In the genomic region with DNA sequence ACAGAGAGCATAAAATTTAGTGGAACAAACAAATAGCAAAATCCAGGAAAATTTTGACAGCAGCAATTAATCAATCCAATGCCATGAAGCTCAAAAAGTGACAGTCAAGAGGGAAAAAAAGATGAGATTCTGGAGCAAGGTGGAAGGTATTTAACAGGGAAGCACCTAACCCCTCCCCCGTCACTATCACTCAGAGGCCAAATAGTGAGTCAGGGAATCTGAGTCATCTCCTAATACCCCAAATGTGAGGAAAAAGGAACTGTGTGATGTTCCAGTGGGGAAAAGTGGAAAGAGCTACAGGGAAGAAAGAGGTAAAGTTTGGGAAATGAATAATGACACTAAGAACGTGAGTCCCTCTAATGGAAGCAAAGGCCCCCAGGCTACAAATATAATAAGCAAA, we compare ENCODE assay signal across 28 cellular contexts.
DNase-seq lines count a peak whose midpoint lies in the region; ATAC-seq and TF ChIP-seq lines count a peak whose summit lies in the region.
"Had no signal": no experiment of that assay in that cellular context is flagged by ENCODE, and none has a peak within 500 bp of the region (broad histone marks: within the 10 kb centered on the region; RNA-seq: fewer than 3 reads in every experiment).

No MANE protein-coding gene starts in this region.

- no TSS peak for BruUV-seq in MCF 10A (replicated peaks; lab: Mats Ljungman, UMichigan)

- POLR2A ChIA-PET in MCF 10A (lab: Yijun Ruan, JAX): no interaction called here

- TF ChIP-seq POLR2A in breast epithelium (IDR thresholded peaks at IDR 0.05): no peak

- H3K27me3 Mint-ChIP-seq in MCF 10A (ENCODE audit: insufficient read depth, unreplicated experiment): no peaks in the 10 kb centered on the region

- H3K36me3 ChIP-seq in breast epithelium: no peaks in the 10 kb centered on the region
- H3K36me3 ChIP-seq in RWPE2 (ENCODE audit: low read depth): no peaks in the 10 kb centered on the region
- H3K36me3 ChIP-seq: brain microvascular endothelial cell, right lobe of liver, SJSA1, upper lobe of right lung had no signal

- CTCF ChIA-PET in MCF 10A (lab: Yijun Ruan, JAX): interaction anchor here (0.6 to 1.1 kb wide), 3 partner anchors 9 to 626 kb away, joined by 3 to 4 read pairs (median 3); no protein-coding TSS in a partner anchor

- no peaks in the 10 kb centered on the region for H3K9me3 Mint-ChIP-seq in MCF 10A (ENCODE audit: unreplicated experiment)
- H3K9me3 Mint-ChIP-seq: activated naive CD4-positive, alpha-beta T cell treated with anti-CD3 and anti-CD28 coated beads for 36 hours; activated T-helper 1 cell treated with anti-CD3 and anti-CD28 coated beads, Interleukin-12 subunit alpha, Interleukin-12 subunit beta, Interleukin-2, Interleukin-4 antibody, amounts not matched to agents 30 ng/mL and 10 ng/mL and 1 ng/mL, durations not matched to agents 14 hours and 24 hours and 36 hours; CD4-positive, alpha-beta memory T cell had no signal

- no peak overlapping the region for H3K27ac Mint-ChIP-seq in MCF 10A (ENCODE audit: low read depth, unreplicated experiment)
- H3K27ac Mint-ChIP-seq: activated naive CD4-positive, alpha-beta T cell treated with anti-CD3 and anti-CD28 coated beads for 36 hours; activated T-helper 1 cell treated with anti-CD3 and anti-CD28 coated beads, Interleukin-12 subunit alpha, Interleukin-12 subunit beta, Interleukin-2, Interleukin-4 antibody, amounts not matched to agents 30 ng/mL and 10 ng/mL and 1 ng/mL, durations not matched to agents 14 hours and 24 hours and 36 hours; CD4-positive, alpha-beta memory T cell had no signal

- intact Hi-C loops in MCF 10A (cut with micrococcal nuclease) (no loop called here), breast epithelium (cut with DNase I; ENCODE audit: low total_unique reads) (loop anchor here (5.0 kb wide), 1 partner anchor 1353 kb away; no protein-coding TSS in a partner anchor)

- no peak for TF ChIP-seq CTCF in MCF 10A (IDR thresholded peaks at IDR 0.05; ENCODE audit: unreplicated experiment)
- no peak for TF ChIP-seq CTCF in breast epithelium (IDR thresholded peaks at IDR 0.05)
- no peak for TF ChIP-seq CTCF in RWPE2 (IDR thresholded peaks at IDR 0.05; ENCODE audit: poor library complexity, severe bottlenecking)

- H3K27me3 ChIP-seq in breast epithelium (no peaks in the 10 kb centered on the region), RWPE2 (ENCODE audit: insufficient read depth, poor library complexity, severe bottlenecking) (no peaks in the 10 kb centered on the region)
- H3K27me3 ChIP-seq: brain microvascular endothelial cell, right lobe of liver, SJSA1, upper lobe of right lung had no signal

- H3K36me3 Mint-ChIP-seq in MCF 10A (ENCODE audit: insufficient read depth, unreplicated experiment): no peaks in the 10 kb centered on the region
- H3K36me3 Mint-ChIP-seq: CD4-positive, alpha-beta memory T cell had no signal

- peak; percentile 58 for DNase-seq in MCF 10A (ENCODE audit: unreplicated experiment)
- DNase-seq in breast epithelium (ENCODE audit: low spot score in 2 of 2): no peak
- DNase-seq in RWPE2 (ENCODE audit: low spot score): no peak
- DNase-seq in glomerular visceral epithelial cell (ENCODE audit: extremely low spot score): peak; percentile 9
- DNase-seq in AG20443 (ENCODE audit: low spot score): no peak
- DNase-seq in DMS153 (lab: John Stamatoyannopoulos, UW): no peak
- DNase-seq: activated CD4-positive, alpha-beta T cell treated with anti-CD3 and anti-CD28 coated beads, Interleukin-2, amount 50 U/mL, for 4 hours; activated naive CD4-positive, alpha-beta T cell treated with anti-CD3 and anti-CD28 coated beads for 36 hours; AML-193; brain microvascular endothelial cell; CD4-positive, alpha-beta memory T cell; effector CD4-positive, alpha-beta T cell; foreskin fibroblast; mesenchymal stem cell; NCI-H1105 treated with DMSO at 0.1 percent for 48 hours; NCI-H1930; NCI-H526; right lobe of liver; stimulated activated CD4-positive, alpha-beta T cell treated with anti-CD3 and anti-CD28 coated beads, Interleukin-2, amount 100 ng/mL, for 48 hours; T-helper 1 cell; upper lobe of right lung had no signal

- H3K4me1 Mint-ChIP-seq in MCF 10A (ENCODE audit: insufficient read depth, unreplicated experiment): peaks cover 7% of the 10 kb centered on the region
- H3K4me1 Mint-ChIP-seq: CD4-positive, alpha-beta memory T cell had no signal

- ATAC-seq in RWPE2 (ENCODE audit: low read depth) (peak; percentile 68), GM19351 (IDR thresholded peaks at IDR 0.05; ENCODE audit: unreplicated experiment) (no peak), GM21528 (IDR thresholded peaks at IDR 0.05; ENCODE audit: low FRiP score, unreplicated experiment) (no peak)
- ATAC-seq: HepG2, left lobe of liver, right lobe of liver, upper lobe of right lung had no signal

- no peak overlapping the region for H3K4me3 ChIP-seq in breast epithelium
- H3K4me3 ChIP-seq in RWPE2 (ENCODE audit: severe bottlenecking): no peak overlapping the region
- H3K4me3 ChIP-seq: right lobe of liver, SJSA1, upper lobe of right lung had no signal

- H3K4me3 Mint-ChIP-seq in MCF 10A (ENCODE audit: unreplicated experiment): no peak overlapping the region
- H3K4me3 Mint-ChIP-seq: activated naive CD4-positive, alpha-beta T cell treated with anti-CD3 and anti-CD28 coated beads for 36 hours; activated T-helper 1 cell treated with anti-CD3 and anti-CD28 coated beads, Interleukin-12 subunit alpha, Interleukin-12 subunit beta, Interleukin-2, Interleukin-4 antibody, amounts not matched to agents 30 ng/mL and 10 ng/mL and 1 ng/mL, durations not matched to agents 14 hours and 24 hours and 36 hours; CD4-positive, alpha-beta memory T cell had no signal

- H3K27ac ChIP-seq in breast epithelium (no peak overlapping the region), RWPE2 (ENCODE audit: poor library complexity, severe bottlenecking) (no peak overlapping the region)
- H3K27ac ChIP-seq: 22Rv1, brain microvascular endothelial cell, right lobe of liver, SJSA1, upper lobe of right lung had no signal

- H3K4me1 ChIP-seq in breast epithelium (no peaks in the 10 kb centered on the region), RWPE2 (ENCODE audit: insufficient read depth, poor library complexity, severe bottlenecking) (no peaks in the 10 kb centered on the region)
- H3K4me1 ChIP-seq: right lobe of liver, SJSA1, upper lobe of right lung had no signal

- no peaks in the 10 kb centered on the region for H3K9me3 ChIP-seq in breast epithelium
- no peaks in the 10 kb centered on the region for H3K9me3 ChIP-seq in RWPE2 (ENCODE audit: severe bottlenecking)
- H3K9me3 ChIP-seq: right lobe of liver, SJSA1, upper lobe of right lung had no signal

Comparison
In these comparisons a context has a peak if more than half of its experiments do, and no peak if none do; other contexts are left out.
1. DNase-seq: peak in MCF 10A (single experiment) and glomerular visceral epithelial cell (single experiment); none in breast epithelium (0 of 2), RWPE2 (single experiment), AG20443 (single experiment) and DMS153 (single experiment).